1 cellular context compared by ENCODE assay signal in genomic region chr16:2156025-2156848, GRCh38.
TF ChIP-seq lines count a peak whose summit lies in the region.

No MANE protein-coding gene starts in this region.

TF ChIP-seq in K562, 482 proteins besides CTCF, POLR2A, EP300 and RAD21 (continued from another document):
- TF ChIP-seq ARID3A (IDR thresholded peaks at IDR 0.05; ENCODE audit: borderline replicate concordance, low read depth, low read length) (no peak), ZNF165 (CRISPR knock-in tag; IDR thresholded peaks at IDR 0.05; ENCODE audit: borderline replicate concordance) (0 out of 2 replicates have a peak, but pooled peaks have one; percentile 22), HNRNPUL1 (IDR thresholded peaks at IDR 0.05; ENCODE audit: low read length) (no peak), CREB1 (IDR thresholded peaks at IDR 0.05) (no peak), CREB1 (CRISPR knock-in tag; IDR thresholded peaks at IDR 0.05) (peak; percentile 23; the same call in 1 of the 2 replicates), CHD1 (IDR thresholded peaks at IDR 0.05; ENCODE audit: low read length) (peak; percentile 83), VEZF1 (CRISPR knock-in tag; IDR thresholded peaks at IDR 0.05) (peak; percentile 50), MAZ (CRISPR knock-in tag; conservative IDR thresholded peaks at IDR 0.05 in 1 of 2, IDR thresholded peaks at IDR 0.05 in 1 of 2) (no peak; a peak in 1 of 4 replicates), SPI1 (IDR thresholded peaks at IDR 0.05; ENCODE audit: borderline replicate concordance, low read depth, low read length) (peak; percentile 23; the same call in 1 of the 2 replicates), HNRNPK (IDR thresholded peaks at IDR 0.05; ENCODE audit: low read depth, low read length, poor library complexity, severe bottlenecking) (no peak), STAG1 (CRISPR knock-in tag; IDR thresholded peaks at IDR 0.05; ENCODE audit: borderline replicate concordance) (0 out of 2 replicates have a peak, but pooled peaks have one; percentile 29), MYC (IDR thresholded peaks at IDR 0.05; ENCODE audit: low read depth, low read length) (0 out of 2 replicates have a peak, but pooled peaks have one; percentile 10), MYC (CRISPR knock-in tag; IDR thresholded peaks at IDR 0.05; ENCODE audit: borderline replicate concordance, low read depth) (no peak), NR2C2 (CRISPR knock-in tag; IDR thresholded peaks at IDR 0.05) (0 out of 2 replicates have a peak, but pooled peaks have one; percentile 9), NR2C2 (tag; IDR thresholded peaks at IDR 0.05) (no peak), DPF2 (IDR thresholded peaks at IDR 0.05) (peak; percentile 38; the same call in 1 of the 2 replicates), FOXK2 (conservative IDR thresholded peaks at IDR 0.05 in 1 of 2, IDR thresholded peaks at IDR 0.05 in 1 of 2; ENCODE audit: low read depth in 2 of 2) (0 out of 4 replicates have a peak, but pooled peaks of 1 of the 2 experiments have one; percentile 31)
